14 cellular contexts compared by ENCODE assay signal in the genomic region with DNA sequence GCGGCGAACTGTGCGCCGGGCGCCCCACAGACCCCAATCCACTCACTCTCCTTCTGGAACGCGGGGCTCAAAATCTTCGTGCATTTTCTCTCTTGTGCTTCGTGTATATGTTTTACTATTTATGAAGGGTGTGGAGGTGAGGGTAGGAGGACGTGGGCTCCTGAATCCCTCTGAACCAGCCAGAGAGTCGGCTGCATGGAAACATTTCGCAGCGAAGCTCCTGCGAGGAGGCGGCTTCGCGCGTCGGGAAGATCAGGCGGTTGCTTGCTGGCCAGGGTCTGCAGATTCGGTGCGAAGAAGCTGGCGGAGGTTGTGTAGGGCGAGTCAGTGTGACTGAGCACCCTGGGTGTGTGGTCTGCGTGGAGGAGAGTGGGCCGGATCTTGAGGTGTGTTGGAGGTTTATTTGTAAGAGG. TPM values are rescaled to one million over a fixed set of nuclear protein-coding genes. Genes with fewer than 3 reads are reported as not detected.
DNase-seq lines count a peak whose midpoint lies in the region; ATAC-seq and TF ChIP-seq lines count a peak whose summit lies in the region.
"Had no signal": no experiment of that assay in that cellular context is flagged by ENCODE, and none has a peak within 500 bp of the region (broad histone marks: within the 10 kb centered on the region; RNA-seq: fewer than 3 reads in every experiment).

No MANE protein-coding gene starts in this region.

- peak; percentile 59 for DNase-seq in NCI-H69 (lab: John Stamatoyannopoulos, UW)
- DNase-seq in posterior vena cava (ENCODE audit: low spot score), result peak; percentile 77
- no peak for DNase-seq in WTC11 (ENCODE audit: low spot score)
- no peak for DNase-seq in natural killer cell
- DNase-seq in HFFc6, result no peak
- DNase-seq: activated CD4-positive, alpha-beta T cell treated with anti-CD3 and anti-CD28 coated beads, Interleukin-2, amount 50 U/mL, for 48 hours; central memory CD4-positive, alpha-beta T cell; immature natural killer cell; KBM-7; PC-9; stimulated activated CD4-positive, alpha-beta T cell treated with anti-CD3 and anti-CD28 coated beads, Interleukin-1b, Interleukin-23, amount 100 ng/mL, for 48 hours had no signal

- H3K4me1 ChIP-seq in ES-I3 (ENCODE audit: insufficient read depth, low read length), result no peaks in the 10 kb centered on the region; the same call in 1 of the 2 replicates

- H3K36me3 ChIP-seq in ES-I3 (ENCODE audit: insufficient read depth, low read length), result no peaks in the 10 kb centered on the region

- TF ChIP-seq CTCF in WTC11 (IDR thresholded peaks at IDR 0.05), result no peak
- TF ChIP-seq CTCF in natural killer cell (IDR thresholded peaks at IDR 0.05), result no peak
- TF ChIP-seq CTCF in HFFc6 (IDR thresholded peaks at IDR 0.05), result no peak

- H3K4me1 Mint-ChIP-seq in WTC11, result no peaks in the 10 kb centered on the region
- no peaks in the 10 kb centered on the region for H3K4me1 Mint-ChIP-seq in natural killer cell
- no peaks in the 10 kb centered on the region for H3K4me1 Mint-ChIP-seq in HFFc6 (ENCODE audit: low read depth)
- H3K4me1 Mint-ChIP-seq: immature natural killer cell had no signal

- H3K36me3 Mint-ChIP-seq in WTC11, result peaks cover 63% of the 10 kb centered on the region
- H3K36me3 Mint-ChIP-seq in natural killer cell, result no peaks in the 10 kb centered on the region
- H3K36me3 Mint-ChIP-seq in HFFc6 (ENCODE audit: low read depth), result peaks cover 8% of the 10 kb centered on the region; the same call in 1 of the 2 replicates

- peaks cover 77% of the 10 kb centered on the region for H3K9me3 Mint-ChIP-seq in WTC11
- H3K9me3 Mint-ChIP-seq in natural killer cell, result peaks cover 3 to 6% of the 10 kb centered on the region in 2 donors
- H3K9me3 Mint-ChIP-seq in HFFc6, result peaks cover 35% of the 10 kb centered on the region

- H3K4me3 ChIP-seq in iPS-11a (ENCODE audit: low read depth, low read length), result peak overlapping the region; percentile 53
- H3K4me3 ChIP-seq: PC-9 had no signal

- H3K9me3 ChIP-seq in ES-I3 (ENCODE audit: control insufficient read depth, insufficient read depth, low read length), result no peaks in the 10 kb centered on the region

- peaks cover 19% of the 10 kb centered on the region for H3K27me3 Mint-ChIP-seq in WTC11 (ENCODE audit: low read depth)
- H3K27me3 Mint-ChIP-seq in natural killer cell (ENCODE audit: low read depth in 2 of 2), result peaks cover 23 to 43% of the 10 kb centered on the region in 2 donors
- H3K27me3 Mint-ChIP-seq in HFFc6 (ENCODE audit: insufficient read depth), result peaks cover 3% of the 10 kb centered on the region; the same call in 1 of the 2 replicates

- no peak overlapping the region for H3K27ac Mint-ChIP-seq in WTC11
- no peak overlapping the region for H3K27ac Mint-ChIP-seq in natural killer cell
- H3K27ac Mint-ChIP-seq in HFFc6, result no peak overlapping the region
- H3K27ac Mint-ChIP-seq: immature natural killer cell had no signal

- H3K4me3 Mint-ChIP-seq in WTC11 (no peak overlapping the region; the same call in 1 of the 2 replicates), natural killer cell (no peak overlapping the region), HFFc6 (no peak overlapping the region)

- CTCF ChIA-PET in WTC11 (lab: Charles Lee), result no interaction called here

- no peak for ATAC-seq in WTC11
- no peak for ATAC-seq in GM21737 (IDR thresholded peaks at IDR 0.05; ENCODE audit: unreplicated experiment)
- no peak for ATAC-seq in natural killer cell

- intact Hi-C loops in posterior vena cava (cut with DNase I), result loop anchor here in 1 of 2 donors (5.0 kb wide), 1 partner anchor 1017 kb away; no protein-coding TSS in a partner anchor
- intact Hi-C loops in natural killer cell (cut with micrococcal nuclease), result no loop called here

- POLR2A ChIA-PET in WTC11 (lab: Charles Lee), result no interaction called here

- H3K9ac ChIP-seq in ES-I3 (ENCODE audit: low read depth, low read length), result peak overlapping the region; percentile 72

TF ChIP-seq in WTC11, 78 proteins besides CTCF, POLR2A, EP300 and RAD21:
- TF ChIP-seq RORB (CRISPR knock-in tag; IDR thresholded peaks at IDR 0.05) (no peak), GTF2I (CRISPR knock-in tag; conservative IDR thresholded peaks at IDR 0.05) (no peak)

RNA-seq across cellular contexts. Expression of gene CNTN4, which starts 1.1 kb away (rescaled TPM):
- total RNA-seq in posterior vena cava, result 10 to 100 TPM; 48.3 to 66.5 TPM
- total RNA-seq in WTC11 (2021), result not detected in 3 replicates
- not detected for total RNA-seq in natural killer cell
- not detected for total RNA-seq in HFFc6 (2021; fragmentation: NEBNext Ultra II Directional; extraction: Animal tissue kit (Norgen Biotek cat#: 25700))
- total RNA-seq: PC-9 had no signal

Comparison
In these comparisons a context has a peak if more than half of its experiments do, and no peak if none do; other contexts are left out.
1. DNase-seq: peak in NCI-H69 (single experiment) and posterior vena cava (single experiment); none in WTC11 (single experiment), natural killer cell (single experiment) and HFFc6 (single experiment).
2. RNA of gene CNTN4, which starts 1.1 kb away (total RNA-seq): 48.3 to 66.5 TPM in posterior vena cava; not detected in WTC11, not detected in natural killer cell and not detected in HFFc6; every median in the first group is over 10 times any median in the second.